In the genomic region with DNA sequence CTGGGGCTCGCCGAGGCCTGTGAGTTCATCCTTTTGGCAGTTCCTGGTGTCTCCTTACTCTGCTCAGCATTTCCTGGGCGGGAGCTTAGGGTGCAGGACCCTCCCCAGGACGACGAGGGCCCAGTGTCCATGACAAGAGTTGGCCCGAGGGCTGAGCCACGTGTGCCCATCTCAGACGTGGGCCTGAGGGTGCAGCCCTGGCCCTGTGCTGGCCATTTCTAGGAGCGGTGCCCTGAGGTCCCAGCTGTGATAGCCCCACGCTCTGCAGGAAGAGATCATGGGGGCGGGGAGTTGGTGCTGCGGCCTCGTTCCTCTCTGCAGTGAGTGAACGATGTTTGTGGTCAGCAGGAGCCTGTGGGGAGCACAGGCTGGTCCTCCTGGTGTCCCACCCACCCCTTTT, we compare ENCODE assay signal across 1 cellular context.
TF ChIP-seq lines count a peak whose summit lies in the region.

No MANE protein-coding gene starts in this region.

TF ChIP-seq in K562, 482 proteins besides CTCF, POLR2A, EP300 and RAD21:
- TF ChIP-seq ZNF444 (CRISPR knock-in tag; IDR thresholded peaks at IDR 0.05) (no peak), POLR2G (IDR thresholded peaks at IDR 0.05; ENCODE audit: low read depth, low read length) (peak; percentile 50; the same call in 1 of the 2 replicates)
